Comparison of ENCODE assay signal across 9 cellular contexts in genomic region chr2:37655442-37655841, GRCh38. TPM values are rescaled to one million over a fixed set of nuclear protein-coding genes. Genes with fewer than 3 reads are reported as not detected.
DNase-seq lines count a peak whose midpoint lies in the region; ATAC-seq, FAIRE-seq and TF ChIP-seq lines count a peak whose summit lies in the region.
"Had no signal": no experiment of that assay in that cellular context is flagged by ENCODE, and none has a peak within 500 bp of the region (broad histone marks: within the 10 kb centered on the region; RNA-seq: fewer than 3 reads in every experiment).

No MANE protein-coding gene starts in this region.

- H3K36me3 ChIP-seq in endodermal cell (ENCODE audit: control insufficient read depth, insufficient read depth, low read length), result peaks cover 51% of the 10 kb centered on the region

- H3K9me3 ChIP-seq in endodermal cell (ENCODE audit: control insufficient read depth, low read length), result no peaks in the 10 kb centered on the region

- no peak for TF ChIP-seq CTCF in endodermal cell (conservative IDR thresholded peaks at IDR 0.05)
- no peak for TF ChIP-seq CTCF in progenitor cell of endocrine pancreas (IDR thresholded peaks at IDR 0.05; ENCODE audit: unreplicated experiment)

- FAIRE-seq in GM12891 (lab: Jason Lieb, UNC), result peak; percentile 26

- H3K4me3 Mint-ChIP-seq in endodermal cell, result no peak overlapping the region
- H3K4me3 Mint-ChIP-seq in progenitor cell of endocrine pancreas (ENCODE audit: low read depth), result no peak overlapping the region

- H3K9me3 Mint-ChIP-seq in endodermal cell, result no peaks in the 10 kb centered on the region
- no peaks in the 10 kb centered on the region for H3K9me3 Mint-ChIP-seq in progenitor cell of endocrine pancreas (ENCODE audit: low read depth)

- 75 to 80% methylated on average over 2 of the region's 2 CpGs for WGBS in endodermal cell (ENCODE audit: insufficient coverage in 1 of 2, insufficient read length in 1 of 2), 2 experiments

- intact Hi-C loops in posterior cingulate gyrus (cut with DNase I), result no loop called here

- H3K4me1 ChIP-seq in endodermal cell (ENCODE audit: control insufficient read depth, insufficient read depth, low read length), result peaks cover 50% of the 10 kb centered on the region

- H3K27ac ChIP-seq in endodermal cell (ENCODE audit: low read depth, low read length), result no peak overlapping the region

- no peak for DNase-seq in GM12891 (ENCODE audit: insufficient read length, low spot score)
- peak; percentile 41 for DNase-seq in NCI-H748 treated with DMSO at 0.1 percent for 48 hours (lab: John Stamatoyannopoulos, UW)
- DNase-seq in endodermal cell, result no peak
- DNase-seq in progenitor cell of endocrine pancreas (ENCODE audit: low spot score, unreplicated experiment), result no peak
- no peak for DNase-seq in posterior cingulate gyrus
- no peak for DNase-seq in globus pallidus (ENCODE audit: low spot score)
- no peak for DNase-seq in SW480 (ENCODE audit: low spot score)
- DNase-seq: stimulated activated CD4-positive, alpha-beta T cell treated with anti-CD3 and anti-CD28 coated beads, Interleukin-1b, Interleukin-23, amount 100 ng/mL, for 48 hours had no signal

- H3K4me1 Mint-ChIP-seq in endodermal cell, result peaks cover 76% of the 10 kb centered on the region
- H3K4me1 Mint-ChIP-seq in progenitor cell of endocrine pancreas (ENCODE audit: low read depth), result peaks cover 60% of the 10 kb centered on the region

- peaks cover 19% of the 10 kb centered on the region for H3K27me3 Mint-ChIP-seq in endodermal cell (ENCODE audit: insufficient read depth)
- H3K27me3 Mint-ChIP-seq in progenitor cell of endocrine pancreas, result no peaks in the 10 kb centered on the region

- H3K4me3 ChIP-seq in endodermal cell (ENCODE audit: low read length), result peak overlapping the region; percentile 25

- ATAC-seq in GM18498 (IDR thresholded peaks at IDR 0.05; ENCODE audit: unreplicated experiment), result no peak

- TF ChIP-seq POLR2A in GM12891 (IDR thresholded peaks at IDR 0.05; ENCODE audit: low read depth, low read length), result no peak

- H3K27ac Mint-ChIP-seq in endodermal cell (no peak overlapping the region), progenitor cell of endocrine pancreas (peak overlapping the region; percentile 35)

- H3K27me3 ChIP-seq in endodermal cell (ENCODE audit: control insufficient read depth, insufficient read depth, low read length, poor library complexity, severe bottlenecking), result no peaks in the 10 kb centered on the region

- H3K9ac ChIP-seq in endodermal cell (ENCODE audit: extremely low read depth, low read length, poor library complexity, severe bottlenecking), result no peak overlapping the region

- H3K36me3 Mint-ChIP-seq in endodermal cell (ENCODE audit: low read depth) (peaks cover 15% of the 10 kb centered on the region), progenitor cell of endocrine pancreas (ENCODE audit: insufficient read depth) (peaks cover 16% of the 10 kb centered on the region)

TF ChIP-seq in GM12891, 5 proteins besides CTCF, POLR2A, EP300 and RAD21:
- no peak for TF ChIP-seq POLR2AphosphoS5 (IDR thresholded peaks at IDR 0.05; ENCODE audit: low read depth, low read length)
- TF ChIP-seq PAX5 (IDR thresholded peaks at IDR 0.05; ENCODE audit: insufficient read depth, low read length, severe bottlenecking), result no peak
- no peak for TF ChIP-seq POU2F2 (IDR thresholded peaks at IDR 0.05; ENCODE audit: low read depth, low read length)
- TF ChIP-seq TAF1 (IDR thresholded peaks at IDR 0.05; ENCODE audit: low read depth, low read length), result no peak
- no peak for TF ChIP-seq SPI1 (IDR thresholded peaks at IDR 0.05; ENCODE audit: low read depth, low read length)

RNA-seq across cellular contexts. Expression of gene CDC42EP3, which starts 16.0 kb away (rescaled TPM):
- 12.0 TPM for polyA plus RNA-seq in GM12891 (2012; ENCODE audit: low read depth, missing spikeins)
- total RNA-seq in endodermal cell (10 to 100 TPM; 26.4 to 30.2 TPM), progenitor cell of endocrine pancreas (43.1 and 48.5 TPM in 2 replicates)
- 23.5 TPM for polyA plus RNA-seq in endodermal cell (2013, experiment 1 of 2)
- polyA plus RNA-seq in endodermal cell (2013, experiment 2 of 2), result 26.2 TPM
